In the genomic region with DNA sequence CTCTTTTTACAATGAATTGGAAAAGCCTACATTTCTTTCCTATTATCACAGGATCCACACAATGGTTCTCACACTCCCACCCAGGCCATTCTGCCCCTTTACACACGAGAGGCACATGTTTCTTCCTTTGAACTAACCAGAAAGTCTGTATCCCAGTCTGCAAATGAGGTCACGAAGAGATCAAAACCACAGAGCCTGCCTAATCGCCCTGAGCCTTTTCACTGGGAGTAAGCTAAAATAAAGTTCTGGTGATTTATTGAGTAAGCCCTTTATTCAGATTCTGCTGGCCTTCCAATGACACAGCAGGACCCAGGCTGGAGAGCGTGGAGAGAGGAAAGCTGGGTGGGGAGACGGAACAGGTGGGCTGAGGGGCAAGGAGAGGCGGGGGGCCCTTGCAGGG, we compare ENCODE assay signal across 12 cellular contexts.
A peak's percentile ranks its signal among the peaks of the same experiment; 100 is the strongest.
DNase-seq lines count a peak whose midpoint lies in the region; ATAC-seq and TF ChIP-seq lines count a peak whose summit lies in the region.
"Had no signal": no experiment of that assay in that cellular context is flagged by ENCODE, and none has a peak within 500 bp of the region (broad histone marks: within the 10 kb centered on the region; RNA-seq: fewer than 3 reads in every experiment).

No MANE protein-coding gene starts in this region.

- DNase-seq in GM04503 (ENCODE audit: low read depth) (peak; percentile 32), SK-MEL-5 (ENCODE audit: low read depth, low spot score) (peak; percentile 59), foreskin fibroblast (peak; percentile 45 to 69), retina (peak; percentile 26), HCEC 1CT (no peak), T1000 (lab: John Stamatoyannopoulos, UW) (no peak)
- DNase-seq: amniotic stem cell, left lung, right cardiac atrium, SIG-M5 had no signal

- in situ Hi-C loops in SK-MEL-5 (cut with HindIII; ENCODE audit: low pct_unique_long_range_greater_than_20kb, low sequenced_read_pairs) = no loop called here

- no peak for TF ChIP-seq CTCF in foreskin fibroblast (IDR thresholded peaks at IDR 0.05; ENCODE audit: low read depth, low read length)

- ATAC-seq in HG02571 (IDR thresholded peaks at IDR 0.05; ENCODE audit: unreplicated experiment) (no peak), HG02884 (IDR thresholded peaks at IDR 0.05; ENCODE audit: unreplicated experiment) (no peak)
- ATAC-seq: left lung, right cardiac atrium had no signal

- H3K4me3 ChIP-seq in foreskin fibroblast (ENCODE audit: low read depth in 1 of 2, low read length in 2 of 2) = peak overlapping the region; percentile 6 to 24
- H3K4me3 ChIP-seq: left lung had no signal

Comparison
In these comparisons a context has a peak if more than half of its experiments do, and no peak if none do; other contexts are left out.
1. DNase-seq: peak in GM04503 (single experiment), SK-MEL-5 (single experiment), foreskin fibroblast (2 of 2) and retina (single experiment); none in HCEC 1CT (single experiment) and T1000 (single experiment).